Comparison of ENCODE assay signal across 26 cellular contexts in genomic region chr1:183553769-183554168, GRCh38. TPM values are rescaled to one million over a fixed set of nuclear protein-coding genes. Genes with fewer than 3 reads are reported as not detected.
A peak's percentile ranks its signal among the peaks of the same experiment; 100 is the strongest.
DNase-seq lines count a peak whose midpoint lies in the region; ATAC-seq and FAIRE-seq lines count a peak whose summit lies in the region.
"Had no signal": no experiment of that assay in that cellular context is flagged by ENCODE, and none has a peak within 500 bp of the region (broad histone marks: within the 10 kb centered on the region; RNA-seq: fewer than 3 reads in every experiment).

No MANE protein-coding gene starts in this region.

- no peak for DNase-seq in stimulated activated naive CD8-positive, alpha-beta T cell treated with anti-CD3 and anti-CD28 coated beads, Interleukin-15, Interleukin-2, amounts not matched to agents 100 U/mL and 50 U/mL, for 24 hours
- no peak for DNase-seq in T-helper 17 cell
- no peak for DNase-seq in memory B cell (ENCODE audit: low spot score in 2 of 2)
- DNase-seq in urothelium cell line (ENCODE audit: low spot score) = no peak
- DNase-seq in stimulated activated CD4-positive, alpha-beta T cell treated with anti-CD3 and anti-CD28 coated beads, Interleukin-1b, Interleukin-23, amount 100 ng/mL, for 48 hours = no peak
- no peak for DNase-seq in H7
- DNase-seq in kidney glomerular epithelial cell (lab: John Stamatoyannopoulos, UW) = no peak
- DNase-seq: activated CD4-positive, CD25-positive, alpha-beta regulatory T cell; activated CD8-positive, alpha-beta T cell treated with anti-CD3 and anti-CD28 coated beads, Interleukin-2, amount 10 ng/mL, durations not matched to agents 7 days and 5 days; C1 segment of cervical spinal cord; KG1; MM.1S; NCI-H1417 treated with DMSO at 0.1 percent for 48 hours; NCI-H446; occipital lobe; PC-3; Right ventricle myocardium superior; small intestine; stimulated activated CD4-positive, alpha-beta T cell treated with anti-CD3 and anti-CD28 coated beads, Interleukin-2, amount 100 ng/mL, for 24 hours; testis had no signal

- H3K4me1 Mint-ChIP-seq in stimulated activated naive CD8-positive, alpha-beta T cell treated with anti-CD3 and anti-CD28 coated beads, Interleukin-15, Interleukin-2, amounts not matched to agents 100 ng/mL and 50 ng/mL, for 24 hours (ENCODE audit: low read depth) = peaks cover 3% of the 10 kb centered on the region
- H3K4me1 Mint-ChIP-seq in T-helper 17 cell (peaks cover 9% of the 10 kb centered on the region), memory B cell (peaks cover 9% of the 10 kb centered on the region)

- no peak for ATAC-seq in stimulated activated naive CD8-positive, alpha-beta T cell treated with anti-CD3 and anti-CD28 coated beads, Interleukin-15, Interleukin-2, amounts not matched to agents 100 U/mL and 50 U/mL, for 24 hours
- ATAC-seq in T-helper 17 cell = no peak
- no peak for ATAC-seq in memory B cell (ENCODE audit: low read depth)
- ATAC-seq: activated CD8-positive, alpha-beta T cell treated with anti-CD3 and anti-CD28 coated beads, Interleukin-2, amount 10 ng/mL, durations not matched to agents 7 days and 5 days; PC-3 had no signal

- peak overlapping the region; percentile 23 for H3K27ac Mint-ChIP-seq in stimulated activated naive CD8-positive, alpha-beta T cell treated with anti-CD3 and anti-CD28 coated beads, Interleukin-15, Interleukin-2, amounts not matched to agents 100 ng/mL and 50 ng/mL, for 24 hours
- H3K27ac Mint-ChIP-seq in T-helper 17 cell (peak overlapping the region; percentile 41), memory B cell (peak overlapping the region; percentile 83)
- H3K27ac Mint-ChIP-seq: activated CD8-positive, alpha-beta T cell treated with anti-CD3 and anti-CD28 coated beads, Interleukin-2, amount 10 ng/mL, durations not matched to agents 7 days and 5 days had no signal

- no peaks in the 10 kb centered on the region for H3K27me3 Mint-ChIP-seq in stimulated activated naive CD8-positive, alpha-beta T cell treated with anti-CD3 and anti-CD28 coated beads, Interleukin-15, Interleukin-2, amounts not matched to agents 100 ng/mL and 50 ng/mL, for 24 hours
- H3K27me3 Mint-ChIP-seq in T-helper 17 cell (no peaks in the 10 kb centered on the region), memory B cell (no peaks in the 10 kb centered on the region)

- H3K4me3 Mint-ChIP-seq in stimulated activated naive CD8-positive, alpha-beta T cell treated with anti-CD3 and anti-CD28 coated beads, Interleukin-15, Interleukin-2, amounts not matched to agents 100 ng/mL and 50 ng/mL, for 24 hours = no peak overlapping the region
- H3K4me3 Mint-ChIP-seq in T-helper 17 cell = no peak overlapping the region
- no peak overlapping the region for H3K4me3 Mint-ChIP-seq in memory B cell
- H3K4me3 Mint-ChIP-seq: activated CD8-positive, alpha-beta T cell treated with anti-CD3 and anti-CD28 coated beads, Interleukin-2, amount 10 ng/mL, durations not matched to agents 7 days and 5 days had no signal

- no peaks in the 10 kb centered on the region for H3K9me3 ChIP-seq in T-helper 17 cell (ENCODE audit: control insufficient read depth, low read length, poor library complexity, severe bottlenecking)
- H3K9me3 ChIP-seq: testis had no signal

- FAIRE-seq in urothelium cell line (lab: Jason Lieb, UNC) = no peak
- FAIRE-seq: astrocyte, D721Med, endothelial cell of umbilical vein, small intestine had no signal

- H3K27me3 ChIP-seq in H7 (ENCODE audit: control insufficient read depth, insufficient read depth, low read length) = no peaks in the 10 kb centered on the region
- H3K27me3 ChIP-seq: testis had no signal

- no peak overlapping the region for H3K4me3 ChIP-seq in H7 (ENCODE audit: insufficient read depth, low read depth, low read length)
- H3K4me3 ChIP-seq: lung, testis had no signal

- peaks cover 10% of the 10 kb centered on the region for H3K36me3 ChIP-seq in H7 (replicated peaks; ENCODE audit: control insufficient read depth, insufficient read depth, low read length)

- H3K36me3 Mint-ChIP-seq in stimulated activated naive CD8-positive, alpha-beta T cell treated with anti-CD3 and anti-CD28 coated beads, Interleukin-15, Interleukin-2, amounts not matched to agents 100 ng/mL and 50 ng/mL, for 24 hours (ENCODE audit: low read depth) = peaks cover 66% of the 10 kb centered on the region
- H3K36me3 Mint-ChIP-seq in T-helper 17 cell (ENCODE audit: low read depth) (peaks cover 8% of the 10 kb centered on the region), memory B cell (peaks cover 13% of the 10 kb centered on the region)

- H3K9me3 Mint-ChIP-seq in stimulated activated naive CD8-positive, alpha-beta T cell treated with anti-CD3 and anti-CD28 coated beads, Interleukin-15, Interleukin-2, amounts not matched to agents 100 ng/mL and 50 ng/mL, for 24 hours = no peaks in the 10 kb centered on the region
- H3K9me3 Mint-ChIP-seq in memory B cell = no peaks in the 10 kb centered on the region

RNA-seq across cellular contexts. Expression of gene NCF2, which starts 36.5 kb away (rescaled TPM):
- 10 to 100 TPM in 1 of 2 donors, 1 to 10 TPM in 1; 2.7 to 14.7 TPM for total RNA-seq in T-helper 17 cell
- total RNA-seq in H7 (2014; rRNA removed; shearing (Covaris generic)) = 0.14 TPM in 1 of 2 replicates, not detected in the other
- total RNA-seq: dermis microvascular lymphatic vessel endothelial cell, endothelial cell of umbilical vein had no signal

Comparison
In these comparisons a context has a peak if more than half of its experiments do, and no peak if none do; other contexts are left out.
1. H3K27ac Mint-ChIP-seq: peak in every context shown above with its lines; median percentile 83 in memory B cell; 41 in T-helper 17 cell; 23 in stimulated activated naive CD8-positive, alpha-beta T cell treated with anti-CD3 and anti-CD28 coated beads, Interleukin-15, Interleukin-2, amounts not matched to agents 100 ng/mL and 50 ng/mL, for 24 hours.